In genomic region chr1:188194916-188195315, GRCh38 we compare ENCODE assay signal across 1 cellular context.
TF ChIP-seq lines count a peak whose summit lies in the region.

No MANE protein-coding gene starts in this region.

TF ChIP-seq in H1, 55 proteins besides CTCF, POLR2A, EP300 and RAD21 (continued from another document):
- TF ChIP-seq ATF2 (IDR thresholded peaks at IDR 0.05; ENCODE audit: low read length): no peak
- no peak for TF ChIP-seq GTF2F1 (IDR thresholded peaks at IDR 0.05; ENCODE audit: borderline replicate concordance, low read depth, low read length)
- no peak for TF ChIP-seq TBP (IDR thresholded peaks at IDR 0.05; ENCODE audit: low read depth, low read length)
- no peak for TF ChIP-seq BRCA1 (IDR thresholded peaks at IDR 0.05; ENCODE audit: low read depth, low read length)
- TF ChIP-seq, protein P1, sequence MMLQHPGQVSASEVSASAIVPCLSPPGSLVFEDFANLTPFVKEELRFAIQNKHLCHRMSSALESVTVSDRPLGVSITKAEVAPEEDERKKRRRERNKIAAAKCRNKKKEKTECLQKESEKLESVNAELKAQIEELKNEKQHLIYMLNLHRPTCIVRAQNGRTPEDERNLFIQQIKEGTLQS (IDR thresholded peaks at IDR 0.05; ENCODE audit: insufficient read depth, low read depth, low read length): no peak
- no peak for TF ChIP-seq CHD1 (IDR thresholded peaks at IDR 0.05; ENCODE audit: low read depth, low read length)
TF ChIP-seq in H1: peak in this region for 0.
